In genomic region chr14:75493580-75494130, GRCh38 we compare ENCODE assay signal across 20 cellular contexts. TPM values are rescaled to one million over a fixed set of nuclear protein-coding genes. Genes with fewer than 3 reads are reported as not detected.
DNase-seq lines count a peak whose midpoint lies in the region; ATAC-seq and TF ChIP-seq lines count a peak whose summit lies in the region.
"Had no signal": no experiment of that assay in that cellular context is flagged by ENCODE, and none has a peak within 500 bp of the region (broad histone marks: within the 10 kb centered on the region; RNA-seq: fewer than 3 reads in every experiment).

No MANE protein-coding gene starts in this region.

- CTCF ChIA-PET in activated CD8-positive, alpha-beta T cell treated with anti-CD3 and anti-CD28 coated beads for 36 hours (lab: Charles Lee) = interaction anchor here (3.9 kb wide), 1 partner anchor 27 kb away, joined by 16 read pairs; no protein-coding TSS in a partner anchor

- H3K4me2 ChIP-seq in GM23338 = no peak overlapping the region

- TF ChIP-seq CTCF in GM23338 (conservative IDR thresholded peaks at IDR 0.05; ENCODE audit: low read depth in 2 of 2) (no peak), body of pancreas (IDR thresholded peaks at IDR 0.05) (no peak)
- TF ChIP-seq CTCF in activated CD8-positive, alpha-beta T cell treated with anti-CD3 and anti-CD28 coated beads for 36 hours (IDR thresholded peaks at IDR 0.05) = no peak

- TF ChIP-seq POLR2A in body of pancreas (IDR thresholded peaks at IDR 0.05) = no peak

- H3K27me3 Mint-ChIP-seq in activated T-cell treated with anti-CD3 and anti-CD28 coated beads, Interleukin-2, amount 50 U/mL, for 4 hours (ENCODE audit: low read depth) = no peaks in the 10 kb centered on the region
- H3K27me3 Mint-ChIP-seq in GM23338 (ENCODE audit: insufficient read depth, low read depth, poor library complexity) = no peaks in the 10 kb centered on the region
- H3K27me3 Mint-ChIP-seq in activated CD8-positive, alpha-beta T cell treated with anti-CD3 and anti-CD28 coated beads for 36 hours = no peaks in the 10 kb centered on the region
- H3K27me3 Mint-ChIP-seq: activated naive CD8-positive, alpha-beta T cell had no signal

- no peaks in the 10 kb centered on the region for H3K36me3 Mint-ChIP-seq in activated T-cell treated with anti-CD3 and anti-CD28 coated beads, Interleukin-2, amount 50 U/mL, for 4 hours (ENCODE audit: insufficient read depth)
- no peaks in the 10 kb centered on the region for H3K36me3 Mint-ChIP-seq in GM23338 (ENCODE audit: low read depth)
- no peaks in the 10 kb centered on the region for H3K36me3 Mint-ChIP-seq in activated CD8-positive, alpha-beta T cell treated with anti-CD3 and anti-CD28 coated beads for 36 hours (ENCODE audit: low read depth)
- peaks cover 14% of the 10 kb centered on the region for H3K36me3 Mint-ChIP-seq in stimulated activated effector memory CD8-positive, alpha-beta T cell treated with anti-CD3 and anti-CD28 coated beads, Interleukin-12 subunit alpha, Interleukin-12 subunit beta, amount 100 ng/mL, for 72 hours
- H3K36me3 Mint-ChIP-seq: activated naive CD8-positive, alpha-beta T cell; CD14-positive monocyte; WTC11 had no signal

- no peaks in the 10 kb centered on the region for H3K27me3 ChIP-seq in GM23338 (ENCODE audit: insufficient read depth)
- H3K27me3 ChIP-seq in body of pancreas = no peaks in the 10 kb centered on the region
- H3K27me3 ChIP-seq: right lobe of liver had no signal

- no peaks in the 10 kb centered on the region for H3K9me3 Mint-ChIP-seq in activated T-cell treated with anti-CD3 and anti-CD28 coated beads, Interleukin-2, amount 50 U/mL, for 4 hours
- H3K9me3 Mint-ChIP-seq in GM23338 = no peaks in the 10 kb centered on the region
- H3K9me3 Mint-ChIP-seq in activated CD8-positive, alpha-beta T cell treated with anti-CD3 and anti-CD28 coated beads for 36 hours = peaks cover 3% of the 10 kb centered on the region
- H3K9me3 Mint-ChIP-seq in stimulated activated effector memory CD8-positive, alpha-beta T cell treated with anti-CD3 and anti-CD28 coated beads, Interleukin-12 subunit alpha, Interleukin-12 subunit beta, amount 100 ng/mL, for 72 hours = peaks cover 3% of the 10 kb centered on the region
- H3K9me3 Mint-ChIP-seq: H9 had no signal

- H3K4me1 ChIP-seq in GM23338 (ENCODE audit: insufficient read depth) (no peaks in the 10 kb centered on the region), body of pancreas (peaks cover 11% of the 10 kb centered on the region)
- H3K4me1 ChIP-seq: right lobe of liver had no signal

- H3K4me1 Mint-ChIP-seq in activated T-cell treated with anti-CD3 and anti-CD28 coated beads, Interleukin-2, amount 50 U/mL, for 4 hours (ENCODE audit: low read depth) = peaks cover 45% of the 10 kb centered on the region
- H3K4me1 Mint-ChIP-seq in GM23338 = no peaks in the 10 kb centered on the region
- H3K4me1 Mint-ChIP-seq in activated CD8-positive, alpha-beta T cell treated with anti-CD3 and anti-CD28 coated beads for 36 hours (ENCODE audit: low read depth) = peaks cover 54% of the 10 kb centered on the region
- H3K4me1 Mint-ChIP-seq in stimulated activated effector memory CD8-positive, alpha-beta T cell treated with anti-CD3 and anti-CD28 coated beads, Interleukin-12 subunit alpha, Interleukin-12 subunit beta, amount 100 ng/mL, for 72 hours = peaks cover 61% of the 10 kb centered on the region
- H3K4me1 Mint-ChIP-seq: WTC11 had no signal

- peak; percentile 11 for ATAC-seq in activated T-cell treated with anti-CD3 and anti-CD28 coated beads, Interleukin-2, amount 50 U/mL, for 4 hours
- ATAC-seq in GM23338 (no peak), body of pancreas (no peak), HG02678 (IDR thresholded peaks at IDR 0.05; ENCODE audit: unreplicated experiment) (no peak)
- ATAC-seq in activated CD8-positive, alpha-beta T cell treated with anti-CD3 and anti-CD28 coated beads for 36 hours = no peak
- no peak for ATAC-seq in stimulated activated effector memory CD8-positive, alpha-beta T cell treated with anti-CD3 and anti-CD28 coated beads, Interleukin-12 subunit alpha, Interleukin-12 subunit beta, amount 100 ng/mL, for 72 hours
- ATAC-seq: PC-3, right lobe of liver, WTC11 had no signal

- no peak overlapping the region for H3K4me3 ChIP-seq in GM23338
- no peak overlapping the region for H3K4me3 ChIP-seq in body of pancreas
- H3K4me3 ChIP-seq: right lobe of liver had no signal

- H4K20me1 ChIP-seq in GM23338 (replicated peaks; ENCODE audit: insufficient read depth) = no peaks in the 10 kb centered on the region

- POLR2A ChIA-PET in activated CD8-positive, alpha-beta T cell treated with anti-CD3 and anti-CD28 coated beads for 36 hours (lab: Charles Lee) = interaction anchor here (1.8 to 3.7 kb wide), 2 partner anchors 49 to 68 kb away, joined by 4 to 16 read pairs; no protein-coding TSS in a partner anchor

- no peak for DNase-seq in activated T-cell treated with anti-CD3 and anti-CD28 coated beads, Interleukin-2, amount 50 U/mL, for 4 hours
- no peak for DNase-seq in activated T-cell treated with anti-CD3 and anti-CD28 coated beads, Interleukin-2, amount 50 U/mL, for 48 hours
- DNase-seq in GM23338 (ENCODE audit: low spot score) (no peak), RPMI8226 (no peak), body of pancreas (no peak)
- peak; percentile 35 for DNase-seq in activated CD8-positive, alpha-beta T cell treated with anti-CD3 and anti-CD28 coated beads for 36 hours
- peak in 1 of 2 donors; percentile 45 for DNase-seq in stimulated activated effector memory CD8-positive, alpha-beta T cell treated with anti-CD3 and anti-CD28 coated beads, Interleukin-12 subunit alpha, Interleukin-12 subunit beta, amount 100 ng/mL, for 72 hours (ENCODE audit: low spot score in 2 of 2)
- DNase-seq: GDM1, H9, KBM-7, mesenchymal stem cell, NCI-H187, NCI-H345, NCI-H82, PC-3, right lobe of liver had no signal

- H2AFZ ChIP-seq in GM23338 = peak overlapping the region; percentile 28; the same call in 1 of the 2 replicates

- no peaks in the 10 kb centered on the region for H3K79me2 ChIP-seq in GM23338 (replicated peaks; ENCODE audit: insufficient read depth)

- H3K36me3 ChIP-seq in GM23338 (ENCODE audit: insufficient read depth) (no peaks in the 10 kb centered on the region), body of pancreas (replicated peaks in 1 of 2; ENCODE audit: insufficient read depth in 1 of 2, low read depth in 2 of 2) (no peaks in the 10 kb centered on the region)
- H3K36me3 ChIP-seq: right lobe of liver had no signal

- H3K4me3 Mint-ChIP-seq in activated T-cell treated with anti-CD3 and anti-CD28 coated beads, Interleukin-2, amount 50 U/mL, for 4 hours = no peak overlapping the region
- no peak overlapping the region for H3K4me3 Mint-ChIP-seq in GM23338
- H3K4me3 Mint-ChIP-seq in activated CD8-positive, alpha-beta T cell treated with anti-CD3 and anti-CD28 coated beads for 36 hours = no peak overlapping the region
- H3K4me3 Mint-ChIP-seq in stimulated activated effector memory CD8-positive, alpha-beta T cell treated with anti-CD3 and anti-CD28 coated beads, Interleukin-12 subunit alpha, Interleukin-12 subunit beta, amount 100 ng/mL, for 72 hours = no peak overlapping the region
- H3K4me3 Mint-ChIP-seq: CD14-positive monocyte, H9, WTC11 had no signal

- H3K27ac ChIP-seq in GM23338 (ENCODE audit: low read depth) = no peak overlapping the region
- no peak overlapping the region for H3K27ac ChIP-seq in body of pancreas
- H3K27ac ChIP-seq: right lobe of liver had no signal

- 62 to 72% methylated on average over 8 of the region's 8 CpGs for WGBS in body of pancreas, 2 donors

- no peak overlapping the region for H3K27ac Mint-ChIP-seq in GM23338
- H3K27ac Mint-ChIP-seq in activated CD8-positive, alpha-beta T cell treated with anti-CD3 and anti-CD28 coated beads for 36 hours = peak overlapping the region; percentile 59
- peak overlapping the region; percentile 80 for H3K27ac Mint-ChIP-seq in stimulated activated effector memory CD8-positive, alpha-beta T cell treated with anti-CD3 and anti-CD28 coated beads, Interleukin-12 subunit alpha, Interleukin-12 subunit beta, amount 100 ng/mL, for 72 hours
- H3K27ac Mint-ChIP-seq: CD14-positive monocyte, WTC11 had no signal

- H3K9me2 ChIP-seq in GM23338 (ENCODE audit: insufficient read depth) = peaks cover 13% of the 10 kb centered on the region; the same call in 1 of the 2 replicates

- no peaks in the 10 kb centered on the region for H3F3A ChIP-seq in GM23338 (replicated peaks; ENCODE audit: low read depth)

- no peaks in the 10 kb centered on the region for H3K9me3 ChIP-seq in body of pancreas
- H3K9me3 ChIP-seq: right lobe of liver had no signal

- intact Hi-C loops in activated CD8-positive, alpha-beta T cell treated with anti-CD3 and anti-CD28 coated beads for 36 hours (cut with micrococcal nuclease) = loop anchor here (5.0 to 10.0 kb wide), 2 partner anchors 69 to 161 kb away; no protein-coding TSS in a partner anchor
- intact Hi-C loops in body of pancreas (cut with DNase I) = loop anchor here (5.0 kb wide), 1 partner anchor 181 kb away; no protein-coding TSS in a partner anchor

TF ChIP-seq in GM23338, 12 proteins besides CTCF, POLR2A, EP300 and RAD21:
- no peak for TF ChIP-seq STAT1 (IDR thresholded peaks at IDR 0.05; ENCODE audit: unreplicated experiment)
- TF ChIP-seq NANOG (IDR thresholded peaks at IDR 0.05; ENCODE audit: borderline replicate concordance) = no peak
- no peak for TF ChIP-seq CREB1 (CRISPR knock-in tag; IDR thresholded peaks at IDR 0.05; ENCODE audit: low read depth)
- TF ChIP-seq JUNB (IDR thresholded peaks at IDR 0.05; ENCODE audit: unreplicated experiment) = no peak

RNA-seq across cellular contexts. Expression of gene BATF, which starts 28.6 kb away (rescaled TPM):
- total RNA-seq in activated T-cell treated with anti-CD3 and anti-CD28 coated beads, Interleukin-2, amount 50 U/mL, for 4 hours = 100 to 1,000 TPM; 186 to 193 (median 191) TPM
- not detected in 2 replicates for total RNA-seq in GM23338 (2014; rRNA removed; shearing (Covaris generic))
- not detected in 2 replicates for polyA plus RNA-seq in GM23338 (2016; fragmentation: Nextera tagmentation; extraction: Ambion mirVana)
- total RNA-seq in activated CD8-positive, alpha-beta T cell treated with anti-CD3 and anti-CD28 coated beads for 36 hours = 10 to 100 TPM; 46.4 to 47.0 TPM
- total RNA-seq in body of pancreas = not detected
- total RNA-seq: H9, PC-3, WTC11 had no signal

Comparison
In these comparisons a context has a peak if more than half of its experiments do, and no peak if none do; other contexts are left out.
1. ATAC-seq: peak in activated T-cell treated with anti-CD3 and anti-CD28 coated beads, Interleukin-2, amount 50 U/mL, for 4 hours (2 of 2); none in GM23338 (single experiment), activated CD8-positive, alpha-beta T cell treated with anti-CD3 and anti-CD28 coated beads for 36 hours (single experiment), stimulated activated effector memory CD8-positive, alpha-beta T cell treated with anti-CD3 and anti-CD28 coated beads, Interleukin-12 subunit alpha, Interleukin-12 subunit beta, amount 100 ng/mL, for 72 hours (single experiment), body of pancreas (single experiment) and HG02678 (single experiment).
2. RNA of gene BATF, which starts 28.6 kb away (total RNA-seq): 186 to 193 TPM in activated T-cell treated with anti-CD3 and anti-CD28 coated beads, Interleukin-2, amount 50 U/mL, for 4 hours and 46.4 to 47.0 TPM in activated CD8-positive, alpha-beta T cell treated with anti-CD3 and anti-CD28 coated beads for 36 hours; not detected in body of pancreas and not detected in GM23338; every median in the first group is over 10 times any median in the second.